8 cellular contexts compared by ENCODE assay signal in the genomic region with DNA sequence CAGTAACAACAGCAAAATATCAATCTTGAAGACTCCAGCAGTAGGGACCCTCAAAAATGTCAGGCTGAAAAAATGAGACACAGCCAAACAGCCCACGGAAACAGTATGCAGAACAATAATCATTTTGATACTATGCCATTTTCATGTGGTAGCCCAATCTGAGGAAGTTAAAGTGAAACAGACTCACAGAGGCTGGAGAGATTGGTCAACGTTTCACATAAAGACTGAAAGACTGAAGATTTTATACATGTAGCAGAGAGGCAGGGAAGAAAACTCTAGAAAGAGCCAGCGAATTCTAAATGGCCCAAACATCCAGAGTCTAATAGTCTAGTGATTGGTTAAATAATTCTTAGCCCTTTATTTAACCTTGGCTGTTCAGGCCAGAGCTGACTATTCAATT. TPM values are rescaled to one million over a fixed set of nuclear protein-coding genes. Genes with fewer than 3 reads are reported as not detected.
DNase-seq lines count a peak whose midpoint lies in the region; ATAC-seq and TF ChIP-seq lines count a peak whose summit lies in the region.

No MANE protein-coding gene starts in this region.

- no peaks in the 10 kb centered on the region for H4K20me1 ChIP-seq in fibroblast of lung (ENCODE audit: control insufficient read depth, extremely low read depth, insufficient read depth, low read length)

- H3K79me2 ChIP-seq in fibroblast of lung (ENCODE audit: control insufficient read depth, insufficient read depth, low read length): peaks cover 18% of the 10 kb centered on the region

- WGBS in transverse colon (ENCODE audit: low coverage in 1 of 2), 2 donors: 11 to 17% methylated on average over 3 of the region's 3 CpGs

- H2AFZ ChIP-seq in fibroblast of lung (ENCODE audit: low read length): no peak overlapping the region

- DNase-seq in CD8-positive, alpha-beta T cell: no peak
- DNase-seq in fibroblast of lung (ENCODE audit: low read depth in 2 of 2): peak; percentile 43 to 45
- DNase-seq in transverse colon: no peak
- DNase-seq in NAMALWA (ENCODE audit: low spot score): no peak
- no peak for DNase-seq in stimulated activated CD4-positive, alpha-beta T cell treated with anti-CD3 and anti-CD28 coated beads, Interleukin-15, amount 100 ng/mL, for 24 hours
- no peak for DNase-seq in dermis blood vessel endothelial cell

- H3K27ac ChIP-seq in CD8-positive, alpha-beta T cell (ENCODE audit: low read depth, low read length): no peak overlapping the region
- H3K27ac ChIP-seq in fibroblast of lung (ENCODE audit: insufficient read depth, low read length): no peak overlapping the region
- H3K27ac ChIP-seq in transverse colon: peak overlapping the region; percentile 49 to 66 (median 58)

- no peak for TF ChIP-seq EP300 in transverse colon (IDR thresholded peaks at IDR 0.05; ENCODE audit: low read depth)

- TF ChIP-seq CTCF in CD8-positive, alpha-beta T cell (IDR thresholded peaks at IDR 0.05): no peak
- TF ChIP-seq CTCF in fibroblast of lung (conservative IDR thresholded peaks at IDR 0.05 in 1 of 2, IDR thresholded peaks at IDR 0.05 in 1 of 2; ENCODE audit: low read depth in 1 of 2, low read length in 2 of 2) (no peak), transverse colon (IDR thresholded peaks at IDR 0.05) (no peak)

- H3K27me3 Mint-ChIP-seq in CD8-positive, alpha-beta T cell (ENCODE audit: low read depth): no peaks in the 10 kb centered on the region

- ATAC-seq in CD8-positive, alpha-beta T cell: peak; percentile 31
- ATAC-seq in GM19468 (IDR thresholded peaks at IDR 0.05; ENCODE audit: extremely low read depth, unreplicated experiment): peak; percentile 91
- peak; percentile 94 for ATAC-seq in HG03469 (IDR thresholded peaks at IDR 0.05; ENCODE audit: unreplicated experiment)

- H3K36me3 ChIP-seq in CD8-positive, alpha-beta T cell (ENCODE audit: insufficient read depth, low read length): peaks cover 5% of the 10 kb centered on the region
- H3K36me3 ChIP-seq in fibroblast of lung (ENCODE audit: control insufficient read depth, insufficient read depth, low read length): no peaks in the 10 kb centered on the region
- H3K36me3 ChIP-seq in transverse colon: no peaks in the 10 kb centered on the region

- H3K27ac Mint-ChIP-seq in CD8-positive, alpha-beta T cell: peak overlapping the region; percentile 78

- in situ Hi-C loops in transverse colon (cut with MboI; ENCODE audit: low pct_ligation_motif_present in 1 of 4, low pct_unique_long_range_greater_than_20kb in 1 of 4, low sequenced_read_pairs in 3 of 4): no loop called here

- H3K9me3 Mint-ChIP-seq in CD8-positive, alpha-beta T cell: no peaks in the 10 kb centered on the region

- H3K4me2 ChIP-seq in fibroblast of lung (ENCODE audit: extremely low read depth, insufficient read depth, low read length): peak overlapping the region; percentile 66

- H3K4me1 ChIP-seq in CD8-positive, alpha-beta T cell (ENCODE audit: insufficient read depth, low read length): peaks cover 51% of the 10 kb centered on the region
- H3K4me1 ChIP-seq in fibroblast of lung (ENCODE audit: control insufficient read depth, extremely low read depth, insufficient read depth, low read length) (peaks cover 3% of the 10 kb centered on the region), transverse colon (peaks cover 27 to 58% (median 43%) of the 10 kb centered on the region in 4 donors)

- CTCF ChIA-PET in CD8-positive, alpha-beta T cell (lab: Charles Lee): interaction anchor here (1.3 kb wide), 1 partner anchor 50 kb away, joined by 3 read pairs; a partner anchor contains a TSS

- no peaks in the 10 kb centered on the region for H3K27me3 ChIP-seq in CD8-positive, alpha-beta T cell (ENCODE audit: insufficient read depth, low read length)
- H3K27me3 ChIP-seq in fibroblast of lung (ENCODE audit: control insufficient read depth, insufficient read depth, low read length) (no peaks in the 10 kb centered on the region), transverse colon (no peaks in the 10 kb centered on the region)

- H3K4me3 Mint-ChIP-seq in CD8-positive, alpha-beta T cell: peak overlapping the region; percentile 59

- no peaks in the 10 kb centered on the region for H3K9me3 ChIP-seq in CD8-positive, alpha-beta T cell (ENCODE audit: low read length)
- H3K9me3 ChIP-seq in fibroblast of lung (ENCODE audit: control insufficient read depth, insufficient read depth, low read depth, low read length): no peaks in the 10 kb centered on the region
- no peaks in the 10 kb centered on the region for H3K9me3 ChIP-seq in transverse colon

- H3K36me3 Mint-ChIP-seq in CD8-positive, alpha-beta T cell: peaks cover 34% of the 10 kb centered on the region

- no peak for TF ChIP-seq POLR2A in transverse colon (IDR thresholded peaks at IDR 0.05)

- no peak overlapping the region for H3K9ac ChIP-seq in fibroblast of lung (ENCODE audit: insufficient read depth, low read length)

- peaks cover 81% of the 10 kb centered on the region for H3K4me1 Mint-ChIP-seq in CD8-positive, alpha-beta T cell (ENCODE audit: low read depth)

- H3K4me3 ChIP-seq in CD8-positive, alpha-beta T cell (ENCODE audit: low read depth, low read length): no peak overlapping the region
- peak overlapping the region in 2 of 4 experiments; percentile 8 to 23 for H3K4me3 ChIP-seq in fibroblast of lung (replicated peaks in 1 of 4; ENCODE audit: control extremely low read depth in 1 of 4, insufficient read depth in 1 of 4, low read depth in 3 of 4, low read length in 4 of 4)
- peak overlapping the region in 1 of 4 donors; percentile 10 for H3K4me3 ChIP-seq in transverse colon

- POLR2A ChIA-PET in CD8-positive, alpha-beta T cell (lab: Charles Lee): interaction anchor here (0.7 kb wide), 2 partner anchors 48 to 294 kb away, joined by 3 read pairs; no protein-coding TSS in a partner anchor

- intact Hi-C loops in CD8-positive, alpha-beta T cell (cut with DNase I, micrococcal nuclease): loop anchor here in 1 of 2 experiments (2.0 to 5.0 kb wide), 3 partner anchors 13 to 49 kb away; a partner anchor contains a TSS
- intact Hi-C loops in transverse colon (cut with DNase I; ENCODE audit: low total_unique reads): no loop called here

RNA-seq across cellular contexts. Expression of a gene that starts 49.4 kb away (rescaled TPM):
- 10 to 100 TPM; 41.2 to 42.3 TPM for total RNA-seq in CD8-positive, alpha-beta T cell
- total RNA-seq in fibroblast of lung: 9.8 and 13.0 TPM in 2 replicates
- polyA plus RNA-seq in fibroblast of lung: 16.0 and 19.0 TPM in 2 replicates
- polyA plus RNA-seq in fibroblast of lung (2012): 7.8 and 11.8 TPM in 2 replicates
- 10.7 and 11.9 TPM in 2 replicates for polyA minus RNA-seq in fibroblast of lung (ENCODE audit: low replicate concordance)
- 10 to 100 TPM; 15.9 to 31.9 (median 24.9) TPM for total RNA-seq in transverse colon
- 6.3 and 8.7 TPM in 2 replicates for total RNA-seq in dermis blood vessel endothelial cell

Comparison
In these comparisons a context has a peak if more than half of its experiments do, and no peak if none do; other contexts are left out.
1. ATAC-seq: peak in every context shown above with its lines; median percentile 94 in HG03469; 91 in GM19468; 31 in CD8-positive, alpha-beta T cell.
2. DNase-seq: peak in fibroblast of lung (2 of 2); none in CD8-positive, alpha-beta T cell (0 of 7), transverse colon (single experiment), NAMALWA (single experiment), stimulated activated CD4-positive, alpha-beta T cell treated with anti-CD3 and anti-CD28 coated beads, Interleukin-15, amount 100 ng/mL, for 24 hours (single experiment) and dermis blood vessel endothelial cell (single experiment).
3. H3K27ac ChIP-seq: peak in transverse colon (4 of 4); none in CD8-positive, alpha-beta T cell (single experiment) and fibroblast of lung (single experiment).